ENCODE assay signal across 10 cellular contexts in genomic region chr6:52221302-52221701, GRCh38. TPM values are rescaled to one million over a fixed set of nuclear protein-coding genes. Genes with fewer than 3 reads are reported as not detected.
DNase-seq lines count a peak whose midpoint lies in the region; ATAC-seq lines count a peak whose summit lies in the region.
"Had no signal": no experiment of that assay in that cellular context is flagged by ENCODE, and none has a peak within 500 bp of the region (broad histone marks: within the 10 kb centered on the region; RNA-seq: fewer than 3 reads in every experiment).

No MANE protein-coding gene starts in this region.

- peak; percentile 79 for ATAC-seq in GM19351 (IDR thresholded peaks at IDR 0.05; ENCODE audit: unreplicated experiment)
- ATAC-seq in HG02885 (IDR thresholded peaks at IDR 0.05; ENCODE audit: poor library complexity, unreplicated experiment), result peak; percentile 72
- ATAC-seq: left lobe of liver had no signal

- DNase-seq in OCI-M2 (lab: John Stamatoyannopoulos, UW; ENCODE audit: unreplicated experiment) (peak; percentile 35), renal cortical epithelial cell (ENCODE audit: low read depth) (peak; percentile 86), EL (no peak), NOMO-1 treated with DMSO at 0.1 percent for 48 hours (lab: John Stamatoyannopoulos, UW; ENCODE audit: unreplicated experiment) (no peak), iPS-NIHi11 (ENCODE audit: low spot score) (no peak), ureter (ENCODE audit: low spot score) (no peak)
- DNase-seq: Karpas-422 had no signal

RNA-seq across cellular contexts. Expression of gene IL17F, which starts 23.0 kb away (rescaled TPM):
- total RNA-seq in renal cortical epithelial cell (not detected in 2 replicates), ureter (not detected)
- total RNA-seq: left lobe of liver had no signal

RNA-seq across cellular contexts. Expression of gene IL17A, which starts 35.1 kb away (rescaled TPM):
- total RNA-seq in renal cortical epithelial cell, result not detected in 2 replicates
- total RNA-seq in ureter, result not detected
- total RNA-seq: left lobe of liver had no signal

Comparison
In these comparisons a context has a peak if more than half of its experiments do, and no peak if none do; other contexts are left out.
1. DNase-seq: peak in OCI-M2 (single experiment) and renal cortical epithelial cell (single experiment); none in EL (single experiment), NOMO-1 treated with DMSO at 0.1 percent for 48 hours (single experiment), iPS-NIHi11 (single experiment) and ureter (single experiment).